Comparison of ENCODE assay signal across 24 cellular contexts in genomic region chr1:208709981-208710380, GRCh38.
"Had no signal": no experiment of that assay in that cellular context is flagged by ENCODE, and none has a peak within 500 bp of the region (broad histone marks: within the 10 kb centered on the region; RNA-seq: fewer than 3 reads in every experiment).

No MANE protein-coding gene starts in this region.

- H3K9ac ChIP-seq: SK-N-SH had no signal

- H3K27ac ChIP-seq: HL-60, RWPE1 had no signal

- DNase-seq: IMR-90, Karpas-422, KG1, NCI-H1092, NCI-H1105 treated with DMSO at 0.1 percent for 48 hours, NCI-H1417 treated with DMSO at 0.1 percent for 48 hours, NCI-H146, NCI-H1694 treated with DMSO at 0.1 percent for 48 hours, NCI-H1930, NCI-H2081, NCI-H2107, NCI-H226, NCI-H510A, NCI-H524 treated with DMSO at 0.1 percent for 48 hours, NCI-H69, NCI-H774, PC-3, SHP77, SK-N-SH, SW 1271, T-cell had no signal

- H3K9me3 ChIP-seq: SK-N-SH had no signal

- H3K4me2 ChIP-seq: SK-N-SH had no signal

- FAIRE-seq: HepG2 had no signal
